In the genomic region with DNA sequence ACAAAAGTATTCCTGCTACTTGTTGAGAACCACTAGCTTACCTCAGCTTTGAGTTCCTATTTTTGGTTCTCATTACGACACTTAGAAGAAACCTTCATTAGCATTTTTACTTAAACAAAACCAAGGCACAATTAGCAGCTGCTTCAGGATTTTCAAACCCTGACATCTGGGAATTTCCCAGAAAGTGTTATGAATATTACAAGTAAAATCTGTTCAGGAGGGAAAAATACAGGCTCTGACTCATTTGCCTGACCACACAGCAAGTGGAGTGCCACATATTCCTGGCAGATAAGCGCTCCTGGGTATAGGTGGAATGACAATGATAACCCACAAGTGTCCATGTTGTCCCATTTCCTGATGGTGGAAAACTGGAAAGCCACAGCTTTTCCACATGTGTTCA, we compare ENCODE assay signal across 1 cellular context.
TF ChIP-seq lines count a peak whose summit lies in the region.

No MANE protein-coding gene starts in this region.

TF ChIP-seq in GM23338, 12 proteins besides CTCF, POLR2A, EP300 and RAD21 (continued from another document):
- TF ChIP-seq POLR2AphosphoS5 (IDR thresholded peaks at IDR 0.05; ENCODE audit: low read depth) = no peak
- TF ChIP-seq EZH2 (IDR thresholded peaks at IDR 0.05; ENCODE audit: low read depth, unreplicated experiment) = no peak
- no peak for TF ChIP-seq STAT1 (IDR thresholded peaks at IDR 0.05; ENCODE audit: unreplicated experiment)
- TF ChIP-seq NANOG (IDR thresholded peaks at IDR 0.05; ENCODE audit: borderline replicate concordance) = no peak
